ENCODE assay signal across 11 cellular contexts in genomic region chr16:21611546-21612384, GRCh38. TPM values are rescaled to one million over a fixed set of nuclear protein-coding genes. Genes with fewer than 3 reads are reported as not detected.
DNase-seq lines count a peak whose midpoint lies in the region; ATAC-seq and TF ChIP-seq lines count a peak whose summit lies in the region.
"Had no signal": no experiment of that assay in that cellular context is flagged by ENCODE, and none has a peak within 500 bp of the region (broad histone marks: within the 10 kb centered on the region; RNA-seq: fewer than 3 reads in every experiment).

No MANE protein-coding gene starts in this region.

- peaks cover 52 to 88% (median 74%) of the 10 kb centered on the region in 4 donors for H3K4me1 Mint-ChIP-seq in CD4-positive, alpha-beta memory T cell

- ATAC-seq in HG03432 (IDR thresholded peaks at IDR 0.05; ENCODE audit: unreplicated experiment) (no peak), GM21619 (IDR thresholded peaks at IDR 0.05; ENCODE audit: unreplicated experiment) (no peak)

- peaks cover 19 to 21% of the 10 kb centered on the region in 2 donors for H3K36me3 Mint-ChIP-seq in CD4-positive, alpha-beta memory T cell

- TF ChIP-seq RAD21 in neural cell (conservative IDR thresholded peaks at IDR 0.05): no peak

- intact Hi-C loops in CD4-positive, alpha-beta memory T cell (cut with micrococcal nuclease): no loop called here

- no peak overlapping the region for H3K4me3 ChIP-seq in CD4-positive, alpha-beta memory T cell (ENCODE audit: low read length in 2 of 2)
- no peak overlapping the region for H3K4me3 ChIP-seq in choroid plexus epithelial cell (ENCODE audit: low read depth, low read length)
- peak overlapping the region; percentile 54 for H3K4me3 ChIP-seq in neural cell (ENCODE audit: low read length)

- no peak overlapping the region for H2AFZ ChIP-seq in neural cell (ENCODE audit: low read depth, low read length)

- H3F3A ChIP-seq in neural cell (ENCODE audit: insufficient read depth, low read length, poor library complexity, severe bottlenecking): peaks cover 3% of the 10 kb centered on the region

- no peaks in the 10 kb centered on the region for H3K27me3 Mint-ChIP-seq in CD4-positive, alpha-beta memory T cell
- H3K27me3 Mint-ChIP-seq: stimulated activated naive B cell treated with anti-CD40 and anti-IgM and Interleukin-4, amounts not matched to agents 10 μg/mL and 1 μg/mL and 100 μg/mL, for 72 hours had no signal

- H3K27me3 ChIP-seq in CD4-positive, alpha-beta memory T cell (ENCODE audit: insufficient read depth, low read length): no peaks in the 10 kb centered on the region
- no peaks in the 10 kb centered on the region for H3K27me3 ChIP-seq in neural cell (ENCODE audit: insufficient read depth, low read depth, low read length)

- TF ChIP-seq EP300 in neural cell (conservative IDR thresholded peaks at IDR 0.05; ENCODE audit: poor library complexity, severe bottlenecking): no peak

- no peaks in the 10 kb centered on the region for H4K20me1 ChIP-seq in neural cell (ENCODE audit: insufficient read depth)

- CTCF ChIA-PET in CD4-positive, alpha-beta memory T cell (lab: Charles Lee; ENCODE audit: partially characterized antibody): interaction anchor here (1.4 to 1.6 kb wide), 3 partner anchors 9 to 27 kb away, joined by 3 to 4 read pairs (median 3); no protein-coding TSS in a partner anchor

- TF ChIP-seq CTCF in choroid plexus epithelial cell (conservative IDR thresholded peaks at IDR 0.05; ENCODE audit: low read depth, low read length) (no peak), neural cell (IDR thresholded peaks at IDR 0.05; ENCODE audit: poor library complexity, severe bottlenecking) (no peak)

- no peak for DNase-seq in CD4-positive, alpha-beta memory T cell
- peak; percentile 92 for DNase-seq in NCI-H82 (lab: John Stamatoyannopoulos, UW)
- DNase-seq in choroid plexus epithelial cell (ENCODE audit: low read depth): peak; percentile 51
- DNase-seq in NCI-H2107 treated with DMSO at 0.1 percent for 48 hours (lab: John Stamatoyannopoulos, UW; ENCODE audit: unreplicated experiment): no peak
- no peak for DNase-seq in substantia nigra (lab: John Stamatoyannopoulos, UW)
- DNase-seq: stimulated activated naive B cell treated with anti-CD40 and anti-IgM and Interleukin-4, amounts not matched to agents 10 μg/mL and 1 μg/mL and 100 μg/mL, for 72 hours had no signal

- H3K27ac ChIP-seq in CD4-positive, alpha-beta memory T cell (ENCODE audit: low read depth, low read length): no peak overlapping the region
- H3K27ac ChIP-seq in neural cell (ENCODE audit: low read length): peak overlapping the region; percentile 94
- no peak overlapping the region for H3K27ac ChIP-seq in substantia nigra (ENCODE audit: low read depth, low read length, poor library complexity, severe bottlenecking)

- H3K27ac Mint-ChIP-seq in CD4-positive, alpha-beta memory T cell: peak overlapping the region; percentile 9 to 54 (median 25)
- H3K27ac Mint-ChIP-seq: stimulated activated naive B cell treated with anti-CD40 and anti-IgM and Interleukin-4, amounts not matched to agents 10 μg/mL and 1 μg/mL and 100 μg/mL, for 72 hours had no signal

- H3K9me3 Mint-ChIP-seq in CD4-positive, alpha-beta memory T cell: no peaks in the 10 kb centered on the region
- H3K9me3 Mint-ChIP-seq: neural crest cell; stimulated activated naive B cell treated with anti-CD40 and anti-IgM and Interleukin-4, amounts not matched to agents 10 μg/mL and 1 μg/mL and 100 μg/mL, for 72 hours had no signal

- peak overlapping the region; percentile 23 for H3K4me2 ChIP-seq in neural cell (ENCODE audit: low read length)

- H3K9me2 ChIP-seq in neural cell (ENCODE audit: insufficient read depth, low read length): no peaks in the 10 kb centered on the region

- H3K9me3 ChIP-seq in CD4-positive, alpha-beta memory T cell (ENCODE audit: control insufficient read depth in 1 of 2, low read length in 2 of 2): no peaks in the 10 kb centered on the region
- H3K9me3 ChIP-seq in neural cell (ENCODE audit: low read length): no peaks in the 10 kb centered on the region

- peaks cover 71% of the 10 kb centered on the region for H3K4me1 ChIP-seq in CD4-positive, alpha-beta memory T cell (ENCODE audit: insufficient read depth, low read length)

- peaks cover 93% of the 10 kb centered on the region for H3K79me2 ChIP-seq in neural cell (replicated peaks; ENCODE audit: insufficient read depth, low read length)

- H3K9ac ChIP-seq in neural cell (ENCODE audit: low read length): peak overlapping the region; percentile 60

- POLR2A ChIA-PET in CD4-positive, alpha-beta memory T cell (lab: Charles Lee; ENCODE audit: partially characterized antibody): interaction anchor here (1.2 kb wide), 1 partner anchor 11 kb away, joined by 4 read pairs; no protein-coding TSS in a partner anchor

- H3K4me3 Mint-ChIP-seq in CD4-positive, alpha-beta memory T cell: peak overlapping the region; percentile 1 to 68 (median 41)
- H3K4me3 Mint-ChIP-seq: neural crest cell; stimulated activated naive B cell treated with anti-CD40 and anti-IgM and Interleukin-4, amounts not matched to agents 10 μg/mL and 1 μg/mL and 100 μg/mL, for 72 hours had no signal

- no peaks in the 10 kb centered on the region for H3K36me3 ChIP-seq in CD4-positive, alpha-beta memory T cell (ENCODE audit: insufficient read depth, low read length)
- no peaks in the 10 kb centered on the region for H3K36me3 ChIP-seq in neural cell (ENCODE audit: insufficient read depth, low read length)

TF ChIP-seq in neural cell, 6 proteins besides CTCF, POLR2A, EP300 and RAD21:
- TF ChIP-seq SMC3 (conservative IDR thresholded peaks at IDR 0.05; ENCODE audit: poor library complexity) (no peak), EZH2 (IDR thresholded peaks at IDR 0.05; ENCODE audit: borderline replicate concordance, insufficient read depth, low read length, poor library complexity, severe bottlenecking) (no peak), TAF1 (IDR thresholded peaks at IDR 0.05; ENCODE audit: low read depth) (no peak), POLR2AphosphoS5 (IDR thresholded peaks at IDR 0.05) (no peak), MXI1 (conservative IDR thresholded peaks at IDR 0.05; ENCODE audit: poor library complexity, severe bottlenecking) (no peak)
- TF ChIP-seq, protein P1, sequence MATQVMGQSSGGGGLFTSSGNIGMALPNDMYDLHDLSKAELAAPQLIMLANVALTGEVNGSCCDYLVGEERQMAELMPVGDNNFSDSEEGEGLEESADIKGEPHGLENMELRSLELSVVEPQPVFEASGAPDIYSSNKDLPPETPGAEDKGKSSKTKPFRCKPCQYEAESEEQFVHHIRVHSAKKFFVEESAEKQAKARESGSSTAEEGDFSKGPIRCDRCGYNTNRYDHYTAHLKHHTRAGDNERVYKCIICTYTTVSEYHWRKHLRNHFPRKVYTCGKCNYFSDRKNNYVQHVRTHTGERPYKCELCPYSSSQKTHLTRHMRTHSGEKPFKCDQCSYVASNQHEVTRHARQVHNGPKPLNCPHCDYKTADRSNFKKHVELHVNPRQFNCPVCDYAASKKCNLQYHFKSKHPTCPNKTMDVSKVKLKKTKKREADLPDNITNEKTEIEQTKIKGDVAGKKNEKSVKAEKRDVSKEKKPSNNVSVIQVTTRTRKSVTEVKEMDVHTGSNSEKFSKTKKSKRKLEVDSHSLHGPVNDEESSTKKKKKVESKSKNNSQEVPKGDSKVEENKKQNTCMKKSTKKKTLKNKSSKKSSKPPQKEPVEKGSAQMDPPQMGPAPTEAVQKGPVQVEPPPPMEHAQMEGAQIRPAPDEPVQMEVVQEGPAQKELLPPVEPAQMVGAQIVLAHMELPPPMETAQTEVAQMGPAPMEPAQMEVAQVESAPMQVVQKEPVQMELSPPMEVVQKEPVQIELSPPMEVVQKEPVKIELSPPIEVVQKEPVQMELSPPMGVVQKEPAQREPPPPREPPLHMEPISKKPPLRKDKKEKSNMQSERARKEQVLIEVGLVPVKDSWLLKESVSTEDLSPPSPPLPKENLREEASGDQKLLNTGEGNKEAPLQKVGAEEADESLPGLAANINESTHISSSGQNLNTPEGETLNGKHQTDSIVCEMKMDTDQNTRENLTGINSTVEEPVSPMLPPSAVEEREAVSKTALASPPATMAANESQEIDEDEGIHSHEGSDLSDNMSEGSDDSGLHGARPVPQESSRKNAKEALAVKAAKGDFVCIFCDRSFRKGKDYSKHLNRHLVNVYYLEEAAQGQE (IDR thresholded peaks at IDR 0.05; ENCODE audit: borderline replicate concordance): no peak

RNA-seq across cellular contexts. Expression of gene METTL9, which starts 12.4 kb away (rescaled TPM):
- 10 to 100 TPM; 71.1 to 92.8 TPM for total RNA-seq in CD4-positive, alpha-beta memory T cell
- polyA plus RNA-seq in CD4-positive, alpha-beta memory T cell: 100 to 1,000 TPM; 122 to 175 TPM
- 483 and 496 TPM in 2 replicates for polyA plus RNA-seq in neural cell
- 355 and 399 TPM in 2 replicates for polyA minus RNA-seq in neural cell

RNA-seq across cellular contexts. Expression of gene IGSF6, which starts 40.6 kb away (rescaled TPM):
- 1 to 10 TPM; 3.9 to 5.1 TPM for total RNA-seq in CD4-positive, alpha-beta memory T cell
- under 1 TPM; 0.13 to 0.31 TPM for polyA plus RNA-seq in CD4-positive, alpha-beta memory T cell
- polyA plus RNA-seq in neural cell: not detected in 2 replicates
- not detected in 2 replicates for polyA minus RNA-seq in neural cell
- total RNA-seq: LHCN-M2, neural crest cell had no signal

RNA-seq across cellular contexts. Expression of gene OTOA, which starts 52.0 kb away (rescaled TPM):
- total RNA-seq in CD4-positive, alpha-beta memory T cell: under 1 TPM; 0.11 to 0.17 TPM
- not detected for polyA plus RNA-seq in CD4-positive, alpha-beta memory T cell
- 0.12 and 1.3 TPM in 2 replicates for polyA plus RNA-seq in neural cell
- polyA minus RNA-seq in neural cell: 0.49 and 0.58 TPM in 2 replicates

Comparison
In these comparisons a context has a peak if more than half of its experiments do, and no peak if none do; other contexts are left out.
1. DNase-seq: peak in NCI-H82 (single experiment) and choroid plexus epithelial cell (single experiment); none in CD4-positive, alpha-beta memory T cell (0 of 5), NCI-H2107 treated with DMSO at 0.1 percent for 48 hours (single experiment) and substantia nigra (0 of 49).